8 cellular contexts compared by ENCODE assay signal in the genomic region with DNA sequence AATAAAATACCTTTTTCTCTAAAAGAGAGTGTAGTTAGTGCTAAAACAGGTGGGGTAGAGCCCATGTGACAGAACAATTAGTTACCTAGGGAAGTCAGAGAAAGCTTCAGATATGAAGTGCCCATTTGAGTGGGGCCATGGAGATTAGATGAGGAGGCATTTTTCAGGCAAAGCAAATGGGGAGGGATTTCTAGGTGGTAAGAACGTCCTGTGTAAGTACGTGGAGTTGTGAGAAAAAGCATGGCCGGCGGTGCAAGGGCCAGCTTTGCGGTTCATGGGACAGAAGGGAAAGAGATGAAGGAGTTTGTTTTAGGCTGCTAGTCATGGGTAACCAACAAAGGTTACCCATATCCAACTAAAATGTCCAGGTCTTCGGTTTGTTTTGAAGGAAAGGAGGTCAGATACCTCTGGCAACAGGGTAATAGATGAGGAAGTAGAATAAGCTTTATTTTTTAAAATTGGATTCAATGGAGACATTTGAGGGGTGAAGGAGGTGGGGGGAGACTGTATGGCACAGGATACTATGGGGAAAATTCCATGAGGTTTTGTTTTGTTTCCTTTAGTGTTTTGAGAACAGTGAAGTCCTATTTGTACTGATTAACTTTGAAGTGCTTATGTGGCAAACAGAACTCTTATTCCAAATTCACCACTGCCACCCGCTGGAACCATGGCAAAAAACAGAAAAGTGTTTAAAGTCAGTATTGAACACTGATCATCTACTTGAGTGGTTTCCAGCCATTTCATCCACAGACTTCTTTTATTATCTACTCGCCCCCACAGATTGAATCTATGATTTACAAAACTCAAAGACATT. TPM values are rescaled to one million over a fixed set of nuclear protein-coding genes. Genes with fewer than 3 reads are reported as not detected.
DNase-seq lines count a peak whose midpoint lies in the region; ATAC-seq, FAIRE-seq and TF ChIP-seq lines count a peak whose summit lies in the region.

No MANE protein-coding gene starts in this region.

- TF ChIP-seq CTCF in endothelial cell (IDR thresholded peaks at IDR 0.05; ENCODE audit: unreplicated experiment), result no peak

- DNase-seq in NCI-H82 (lab: John Stamatoyannopoulos, UW) (peak; percentile 48), NCI-H82 treated with DMSO at 0.1 percent for 48 hours (lab: John Stamatoyannopoulos, UW; ENCODE audit: unreplicated experiment) (no peak), NCI-H2171 treated with DMSO at 0.1 percent for 48 hours (lab: John Stamatoyannopoulos, UW) (peak; percentile 3), endothelial cell (ENCODE audit: low spot score) (peak; percentile 16), small intestine (peak; percentile 44), dedifferentiated amniotic fluid mesenchymal stem cell (ENCODE audit: extremely low spot score) (no peak)
- DNase-seq in stimulated activated naive CD4-positive, alpha-beta T cell (lab: John Stamatoyannopoulos, UW), result no peak

- H3K27me3 Mint-ChIP-seq in endothelial cell (ENCODE audit: unreplicated experiment), result peaks cover 2% of the 10 kb centered on the region

- peaks cover 13% of the 10 kb centered on the region for H3K4me1 Mint-ChIP-seq in endothelial cell (ENCODE audit: unreplicated experiment)

- H3K36me3 Mint-ChIP-seq in endothelial cell (ENCODE audit: low read depth, unreplicated experiment), result no peaks in the 10 kb centered on the region

- WGBS in small intestine, 3 donors, result 55 to 58% (median 58%) methylated on average over 8 of the region's 8 CpGs

- no peaks in the 10 kb centered on the region for H3K9me3 Mint-ChIP-seq in endothelial cell (ENCODE audit: unreplicated experiment)

- no peak for FAIRE-seq in small intestine (lab: Jason Lieb, UNC)

- no peak overlapping the region for H3K27ac Mint-ChIP-seq in endothelial cell (ENCODE audit: unreplicated experiment)

- H3K36me3 ChIP-seq in small intestine (ENCODE audit: control insufficient read depth in 2 of 2, insufficient read depth in 2 of 2, low read length in 2 of 2), result no peaks in the 10 kb centered on the region

- H3K4me3 Mint-ChIP-seq in endothelial cell (ENCODE audit: unreplicated experiment), result no peak overlapping the region

- no peak for ATAC-seq in GM18870 (IDR thresholded peaks at IDR 0.05; ENCODE audit: unreplicated experiment)

- no peaks in the 10 kb centered on the region for H3K9me3 ChIP-seq in small intestine (ENCODE audit: control insufficient read depth, low read depth)

- no peaks in the 10 kb centered on the region for H3K27me3 ChIP-seq in small intestine (ENCODE audit: control insufficient read depth in 2 of 2, insufficient read depth in 2 of 2, low read length in 2 of 2)

- H3K4me1 ChIP-seq in small intestine (ENCODE audit: control insufficient read depth in 2 of 2, insufficient read depth in 1 of 2, low read depth in 1 of 2, low read length in 1 of 2), result no peaks in the 10 kb centered on the region

- H3K27ac ChIP-seq in small intestine (ENCODE audit: low read depth in 1 of 2, low read length in 1 of 2), result no peak overlapping the region

- no peak overlapping the region for H3K4me3 ChIP-seq in small intestine (ENCODE audit: low read depth in 1 of 2, low read length in 2 of 2)

RNA-seq across cellular contexts. Expression of gene SNRPF, which starts 10.0 kb away (rescaled TPM):
- total RNA-seq in endothelial cell (ENCODE audit: unreplicated experiment), result 28.3 TPM
- 10 to 100 TPM; 18.9 to 61.9 (median 24.6) TPM for polyA plus RNA-seq in small intestine

RNA-seq across cellular contexts. Expression of gene NTN4, which starts 58.2 kb away (rescaled TPM):
- total RNA-seq in endothelial cell (ENCODE audit: unreplicated experiment), result 0.13 TPM
- 10 to 100 TPM in 1 of 3 donors, 1 to 10 TPM in 2; 1.6 to 17.9 (median 1.6) TPM for polyA plus RNA-seq in small intestine

Comparison
In these comparisons a context has a peak if more than half of its experiments do, and no peak if none do; other contexts are left out.
1. DNase-seq: peak in NCI-H82 (single experiment), NCI-H2171 treated with DMSO at 0.1 percent for 48 hours (single experiment), endothelial cell (single experiment) and small intestine (single experiment); none in NCI-H82 treated with DMSO at 0.1 percent for 48 hours (single experiment), dedifferentiated amniotic fluid mesenchymal stem cell (single experiment) and stimulated activated naive CD4-positive, alpha-beta T cell (0 of 6).